ENCODE assay signal across 8 cellular contexts in the genomic region with DNA sequence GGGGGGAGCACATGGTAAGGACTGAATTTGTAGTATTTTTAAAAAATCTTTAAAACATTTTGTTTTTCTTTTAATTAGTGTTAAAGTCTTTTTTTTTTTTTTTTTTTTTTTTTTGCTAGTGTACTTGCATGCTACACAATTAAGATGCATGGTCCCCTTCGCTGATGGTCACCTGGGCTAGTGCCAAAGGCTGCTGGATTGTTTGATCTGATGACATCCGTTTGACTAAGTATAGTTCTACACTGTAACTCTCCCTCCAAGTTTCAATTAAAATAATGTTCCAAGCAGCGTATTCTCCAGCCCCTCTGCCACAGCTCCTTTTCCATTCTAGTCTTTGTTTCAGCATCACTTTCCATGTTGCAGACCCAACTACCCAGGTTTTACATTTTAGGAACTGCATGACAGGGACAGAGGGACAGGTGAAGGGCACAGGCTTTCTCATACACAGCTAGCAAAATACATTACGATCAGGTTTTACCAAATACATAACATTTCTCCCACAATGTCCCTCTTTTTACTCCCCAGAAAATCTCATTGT. TPM values are rescaled to one million over a fixed set of nuclear protein-coding genes. Genes with fewer than 3 reads are reported as not detected.
DNase-seq lines count a peak whose midpoint lies in the region; ATAC-seq and TF ChIP-seq lines count a peak whose summit lies in the region.

No MANE protein-coding gene starts in this region.

- H3K36me3 Mint-ChIP-seq in osteocyte (ENCODE audit: unreplicated experiment): no peaks in the 10 kb centered on the region

- peak overlapping the region; percentile 79 for H3K4me3 Mint-ChIP-seq in osteocyte (ENCODE audit: unreplicated experiment)

- ATAC-seq in GM21723 (IDR thresholded peaks at IDR 0.05; ENCODE audit: unreplicated experiment): no peak
- no peak for ATAC-seq in HG03460 (IDR thresholded peaks at IDR 0.05; ENCODE audit: unreplicated experiment)
- no peak for ATAC-seq in HG03354 (IDR thresholded peaks at IDR 0.05; ENCODE audit: poor library complexity, severe bottlenecking, unreplicated experiment)

- H3K27me3 Mint-ChIP-seq in osteocyte (ENCODE audit: unreplicated experiment): peaks cover 2% of the 10 kb centered on the region

- peak overlapping the region; percentile 46; the same call in 1 of the 2 replicates for H3K4me3 ChIP-seq in GM06990 (replicated peaks; ENCODE audit: low read depth, low read length)
- peak overlapping the region; percentile 43 for H3K4me3 ChIP-seq in epithelial cell of esophagus (ENCODE audit: low read length)

- no peaks in the 10 kb centered on the region for H3K36me3 ChIP-seq in GM06990 (ENCODE audit: control insufficient read depth, insufficient read depth, low read length)

- H3K4me1 Mint-ChIP-seq in osteocyte (ENCODE audit: unreplicated experiment): peaks cover 10% of the 10 kb centered on the region

- TF ChIP-seq CTCF in GM06990 (IDR thresholded peaks at IDR 0.05; ENCODE audit: insufficient read depth, low read length, poor library complexity, severe bottlenecking) (no peak), epithelial cell of esophagus (IDR thresholded peaks at IDR 0.05; ENCODE audit: insufficient read depth, low read depth, low read length, missing control alignments) (no peak), osteocyte (IDR thresholded peaks at IDR 0.05) (no peak)

- H3K27me3 ChIP-seq in GM06990 (replicated peaks; ENCODE audit: control insufficient read depth, insufficient read depth, low read length): no peaks in the 10 kb centered on the region; the same call in 1 of the 2 replicates

- H3K27ac Mint-ChIP-seq in osteocyte (ENCODE audit: unreplicated experiment): no peak overlapping the region

- no peak for DNase-seq in GM06990 (ENCODE audit: extremely low read depth, insufficient read length)
- DNase-seq in NCI-H526 treated with DMSO at 0.1 percent for 48 hours (lab: John Stamatoyannopoulos, UW): peak; percentile 78
- DNase-seq in epithelial cell of esophagus (ENCODE audit: low read depth): no peak
- DNase-seq in osteocyte (ENCODE audit: extremely low spot score, unreplicated experiment): no peak
- DNase-seq in stimulated activated CD4-positive, alpha-beta T cell treated with anti-CD3 and anti-CD28 coated beads, Interleukin-4, amount 100 ng/mL, for 24 hours: no peak

- H3K9me3 Mint-ChIP-seq in osteocyte (ENCODE audit: unreplicated experiment): no peaks in the 10 kb centered on the region

RNA-seq across cellular contexts. Expression of gene RAVER2, which starts 0.9 kb away (rescaled TPM):
- 7.2 and 7.3 TPM in 2 replicates for total RNA-seq in osteocyte
